Comparison of ENCODE assay signal across 10 cellular contexts in genomic region chr3:16468114-16469098, GRCh38. TPM values are rescaled to one million over a fixed set of nuclear protein-coding genes. Genes with fewer than 3 reads are reported as not detected.
DNase-seq lines count a peak whose midpoint lies in the region; ATAC-seq, FAIRE-seq and TF ChIP-seq lines count a peak whose summit lies in the region.
"Had no signal": no experiment of that assay in that cellular context is flagged by ENCODE, and none has a peak within 500 bp of the region (broad histone marks: within the 10 kb centered on the region; RNA-seq: fewer than 3 reads in every experiment).

No MANE protein-coding gene starts in this region.

- no peaks in the 10 kb centered on the region for H3K9me3 ChIP-seq in Karpas-422 (ENCODE audit: low read length)
- no peaks in the 10 kb centered on the region for H3K9me3 ChIP-seq in astrocyte (ENCODE audit: insufficient read depth, low read depth, low read length)

- H3K4me2 ChIP-seq in Karpas-422 (ENCODE audit: low read depth, low read length, poor library complexity, severe bottlenecking) (peak overlapping the region; percentile 42), astrocyte (ENCODE audit: low read length) (peak overlapping the region; percentile 61)

- H4K20me1 ChIP-seq in Karpas-422 (ENCODE audit: insufficient read depth, low read depth, low read length), result no peaks in the 10 kb centered on the region
- H4K20me1 ChIP-seq in astrocyte (ENCODE audit: insufficient read depth, low read length), result peaks cover 12% of the 10 kb centered on the region

- no peak for FAIRE-seq in astrocyte (lab: Jason Lieb, UNC)

- H3K36me3 Mint-ChIP-seq in astrocyte (ENCODE audit: low read depth, unreplicated experiment), result peaks cover 39% of the 10 kb centered on the region
- H3K36me3 Mint-ChIP-seq in natural killer cell treated with Interleukin-12 subunit alpha and Interleukin-12 subunit beta and Interleukin-15 and Interleukin-18, amount 100 ng/mL, for 72 hours, result peaks cover 36% of the 10 kb centered on the region

- H3K27ac ChIP-seq in Karpas-422 (ENCODE audit: low read length), result peak overlapping the region; percentile 99
- H3K27ac ChIP-seq in astrocyte (ENCODE audit: low read depth, low read length), result peak overlapping the region; percentile 68

- H3K27ac Mint-ChIP-seq in astrocyte (ENCODE audit: unreplicated experiment), result peak overlapping the region; percentile 27
- H3K27ac Mint-ChIP-seq in natural killer cell treated with Interleukin-12 subunit alpha and Interleukin-12 subunit beta and Interleukin-15 and Interleukin-18, amount 100 ng/mL, for 72 hours, result peak overlapping the region; percentile 38 to 61

- DNase-seq in Karpas-422 (peak; percentile 69), astrocyte (ENCODE audit: low read depth) (peak; percentile 65), posterior vena cava (ENCODE audit: low spot score) (no peak), ACHN (no peak)
- DNase-seq in natural killer cell treated with Interleukin-12 subunit alpha and Interleukin-12 subunit beta and Interleukin-15 and Interleukin-18, amount 100 ng/mL, for 72 hours (ENCODE audit: low spot score), result no peak
- DNase-seq: NCI-H526 treated with DMSO at 0.1 percent for 48 hours had no signal

- H3K36me3 ChIP-seq in Karpas-422 (ENCODE audit: insufficient read depth, low read length) (peaks cover 79% of the 10 kb centered on the region), astrocyte (ENCODE audit: insufficient read depth, low read length) (peaks cover 5% of the 10 kb centered on the region)

- no peak for TF ChIP-seq CTCF in astrocyte (IDR thresholded peaks at IDR 0.05; ENCODE audit: insufficient read depth, low read depth, low read length)

- H3K27me3 Mint-ChIP-seq in astrocyte (ENCODE audit: low read depth, unreplicated experiment), result no peaks in the 10 kb centered on the region
- no peaks in the 10 kb centered on the region for H3K27me3 Mint-ChIP-seq in natural killer cell treated with Interleukin-12 subunit alpha and Interleukin-12 subunit beta and Interleukin-15 and Interleukin-18, amount 100 ng/mL, for 72 hours

- H3K27me3 ChIP-seq in Karpas-422 (ENCODE audit: low read length), result no peaks in the 10 kb centered on the region
- H3K27me3 ChIP-seq in astrocyte (ENCODE audit: insufficient read depth, low read length), result no peaks in the 10 kb centered on the region
- H3K27me3 ChIP-seq: tibial nerve had no signal

- H3K4me1 ChIP-seq in Karpas-422 (ENCODE audit: low read length), result peaks cover 98% of the 10 kb centered on the region
- peaks cover 13% of the 10 kb centered on the region for H3K4me1 ChIP-seq in astrocyte (ENCODE audit: insufficient read depth, low read length)

- H3K4me3 Mint-ChIP-seq in astrocyte (ENCODE audit: unreplicated experiment), result peak overlapping the region; percentile 28
- H3K4me3 Mint-ChIP-seq in natural killer cell treated with Interleukin-12 subunit alpha and Interleukin-12 subunit beta and Interleukin-15 and Interleukin-18, amount 100 ng/mL, for 72 hours, result peak overlapping the region; percentile 63

- H3K4me1 Mint-ChIP-seq in astrocyte (ENCODE audit: low read depth, unreplicated experiment), result peaks cover 39% of the 10 kb centered on the region
- H3K4me1 Mint-ChIP-seq in natural killer cell treated with Interleukin-12 subunit alpha and Interleukin-12 subunit beta and Interleukin-15 and Interleukin-18, amount 100 ng/mL, for 72 hours (ENCODE audit: low read depth in 2 of 2), result peaks cover 57 to 64% of the 10 kb centered on the region in 2 donors

- in situ Hi-C loops in ACHN (cut with HindIII; ENCODE audit: low pct_ligation_motif_present, low pct_unique_long_range_greater_than_20kb, low sequenced_read_pairs), result no loop called here

- peaks cover 11% of the 10 kb centered on the region for H3K9me3 Mint-ChIP-seq in astrocyte (ENCODE audit: unreplicated experiment)
- no peaks in the 10 kb centered on the region for H3K9me3 Mint-ChIP-seq in natural killer cell treated with Interleukin-12 subunit alpha and Interleukin-12 subunit beta and Interleukin-15 and Interleukin-18, amount 100 ng/mL, for 72 hours

- peak overlapping the region; percentile 19; the same call in 1 of the 2 replicates for H3K4me3 ChIP-seq in GM08714 (ENCODE audit: low read length)
- peak overlapping the region; percentile 17; the same call in 1 of the 2 replicates for H3K4me3 ChIP-seq in Karpas-422 (ENCODE audit: low read length)
- H3K4me3 ChIP-seq in astrocyte (ENCODE audit: insufficient read depth, low read depth, low read length), result no peak overlapping the region
- H3K4me3 ChIP-seq: tibial nerve had no signal

- peak in 1 of 2 donors; percentile 54 for ATAC-seq in natural killer cell treated with Interleukin-12 subunit alpha and Interleukin-12 subunit beta and Interleukin-15 and Interleukin-18, amount 100 ng/mL, for 72 hours
- ATAC-seq in GM21717 (IDR thresholded peaks at IDR 0.05; ENCODE audit: unreplicated experiment) (no peak), GM21367 (IDR thresholded peaks at IDR 0.05; ENCODE audit: unreplicated experiment) (no peak)

- H3K79me2 ChIP-seq in Karpas-422 (ENCODE audit: low read length), result peaks cover 99% of the 10 kb centered on the region
- H3K79me2 ChIP-seq in astrocyte (ENCODE audit: insufficient read depth, low read length), result peaks cover 44% of the 10 kb centered on the region

- intact Hi-C loops in posterior vena cava (cut with DNase I), result no loop called here

- no peaks in the 10 kb centered on the region for H3K9me2 ChIP-seq in Karpas-422 (replicated peaks; ENCODE audit: insufficient read depth, low read length)

- no peak overlapping the region for H2AFZ ChIP-seq in Karpas-422 (ENCODE audit: low read length)
- no peak overlapping the region for H2AFZ ChIP-seq in astrocyte (ENCODE audit: low read depth, low read length)

- H3K9ac ChIP-seq in Karpas-422 (ENCODE audit: low read length), result peak overlapping the region; percentile 50
- H3K9ac ChIP-seq in astrocyte (ENCODE audit: low read length), result peak overlapping the region; percentile 55

RNA-seq across cellular contexts. Expression of gene RFTN1, which starts 45.1 kb away (rescaled TPM):
- 291 and 375 TPM in 2 replicates for total RNA-seq in Karpas-422 (2014; rRNA removed; shearing (Covaris generic); ENCODE audit: low replicate concordance)
- total RNA-seq in astrocyte, result 49.5 and 56.8 TPM in 2 replicates
- total RNA-seq in natural killer cell treated with Interleukin-12 subunit alpha and Interleukin-12 subunit beta and Interleukin-15 and Interleukin-18, amount 100 ng/mL, for 72 hours, result 100 to 1,000 TPM; 194 to 201 TPM
- 100 to 1,000 TPM in 1 of 2 donors, 10 to 100 TPM in 1; 72.2 to 102 TPM for total RNA-seq in posterior vena cava

Comparison
In these comparisons a context has a peak if more than half of its experiments do, and no peak if none do; other contexts are left out.
1. DNase-seq: peak in Karpas-422 (single experiment) and astrocyte (single experiment); none in natural killer cell treated with Interleukin-12 subunit alpha and Interleukin-12 subunit beta and Interleukin-15 and Interleukin-18, amount 100 ng/mL, for 72 hours (single experiment), posterior vena cava (single experiment) and ACHN (single experiment).